In genomic region chr17:76445697-76446448, GRCh38 we compare ENCODE assay signal across 15 cellular contexts. TPM values are rescaled to one million over a fixed set of nuclear protein-coding genes. Genes with fewer than 3 reads are reported as not detected.
DNase-seq lines count a peak whose midpoint lies in the region; ATAC-seq and TF ChIP-seq lines count a peak whose summit lies in the region.
"Had no signal": no experiment of that assay in that cellular context is flagged by ENCODE, and none has a peak within 500 bp of the region (broad histone marks: within the 10 kb centered on the region; RNA-seq: fewer than 3 reads in every experiment).

No MANE protein-coding gene starts in this region.

- H3K4me2 ChIP-seq in mesenchymal stem cell (ENCODE audit: low read length, poor library complexity, severe bottlenecking): peak overlapping the region; percentile 10

- ATAC-seq in GM19452 (IDR thresholded peaks at IDR 0.05; ENCODE audit: unreplicated experiment): no peak
- no peak for ATAC-seq in CD8-positive, alpha-beta T cell

- no peaks in the 10 kb centered on the region for H3K27me3 ChIP-seq in mesenchymal stem cell (ENCODE audit: control insufficient read depth in 1 of 2, insufficient read depth in 1 of 2, low read length in 2 of 2)
- H3K27me3 ChIP-seq in ascending aorta: no peaks in the 10 kb centered on the region
- H3K27me3 ChIP-seq in CD8-positive, alpha-beta T cell (ENCODE audit: insufficient read depth, low read length): no peaks in the 10 kb centered on the region
- H3K27me3 ChIP-seq: neutrophil had no signal

- H4K8ac ChIP-seq in mesenchymal stem cell (ENCODE audit: low read length): no peak overlapping the region

- H2AFZ ChIP-seq in mesenchymal stem cell (ENCODE audit: low read depth, low read length): no peak overlapping the region

- no peak for DNase-seq in LNCaP clone FGC (ENCODE audit: low read depth)
- no peak for DNase-seq in chondrocyte (ENCODE audit: low spot score)
- peak; percentile 34 for DNase-seq in mesenchymal stem cell
- DNase-seq in NCI-H2227 (lab: John Stamatoyannopoulos, UW; ENCODE audit: unreplicated experiment): no peak
- DNase-seq in ascending aorta (ENCODE audit: low spot score in 2 of 2): no peak
- DNase-seq in CD8-positive, alpha-beta T cell: no peak
- DNase-seq: activated CD8-positive, alpha-beta memory T cell treated with anti-CD3 and anti-CD28 coated beads for 24 hours; NCI-H187 treated with DMSO at 0.1 percent for 48 hours; NK-92 treated with Interleukin-12 subunit alpha and Interleukin-12 subunit beta, amount 100 ng/mL, for 24 hours; T-helper 2 cell had no signal

- peak overlapping the region; percentile 37 for H3K4me3 Mint-ChIP-seq in chondrocyte (ENCODE audit: unreplicated experiment)
- no peak overlapping the region for H3K4me3 Mint-ChIP-seq in CD8-positive, alpha-beta T cell

- TF ChIP-seq CTCF in C4-2B (conservative IDR thresholded peaks at IDR 0.05) (no peak), LNCaP clone FGC (IDR thresholded peaks at IDR 0.05; ENCODE audit: control insufficient read depth, extremely low read depth, insufficient read depth) (no peak), chondrocyte (IDR thresholded peaks at IDR 0.05) (no peak), ascending aorta (IDR thresholded peaks at IDR 0.05) (no peak)
- no peak for TF ChIP-seq CTCF in CD8-positive, alpha-beta T cell (IDR thresholded peaks at IDR 0.05)

- intact Hi-C loops in ascending aorta (cut with DNase I): no loop called here
- intact Hi-C loops in CD8-positive, alpha-beta T cell (cut with DNase I, micrococcal nuclease): no loop called here

- H3K9me3 ChIP-seq in mesenchymal stem cell (ENCODE audit: control insufficient read depth, low read length) (no peaks in the 10 kb centered on the region), ascending aorta (no peaks in the 10 kb centered on the region)
- no peaks in the 10 kb centered on the region for H3K9me3 ChIP-seq in CD8-positive, alpha-beta T cell (ENCODE audit: low read length)
- H3K9me3 ChIP-seq: neutrophil had no signal

- no peaks in the 10 kb centered on the region for H3K9me3 Mint-ChIP-seq in chondrocyte (ENCODE audit: low read depth)
- H3K9me3 Mint-ChIP-seq in CD8-positive, alpha-beta T cell: no peaks in the 10 kb centered on the region

- peak overlapping the region; percentile 13 for H2BK15ac ChIP-seq in mesenchymal stem cell (ENCODE audit: low read depth, poor library complexity, severe bottlenecking)

- H3K79me1 ChIP-seq in mesenchymal stem cell (replicated peaks; ENCODE audit: low read length, poor library complexity, severe bottlenecking): peaks cover 29% of the 10 kb centered on the region

- H3K4me3 ChIP-seq in LNCaP clone FGC (ENCODE audit: low read depth, low read length) (peak overlapping the region; percentile 27; the same call in 1 of the 2 replicates), mesenchymal stem cell (ENCODE audit: insufficient read depth in 1 of 2, low read depth in 1 of 2, low read length in 2 of 2) (peak overlapping the region in 1 of 2 experiments; percentile 41), ascending aorta (no peak overlapping the region)
- no peak overlapping the region for H3K4me3 ChIP-seq in CD8-positive, alpha-beta T cell (ENCODE audit: low read depth, low read length)

- H3K27ac ChIP-seq in C4-2B (peak overlapping the region; percentile 68), mesenchymal stem cell (ENCODE audit: low read length, poor library complexity, severe bottlenecking) (peak overlapping the region; percentile 34), ascending aorta (no peak overlapping the region)
- H3K27ac ChIP-seq in CD8-positive, alpha-beta T cell (ENCODE audit: low read depth, low read length): no peak overlapping the region
- H3K27ac ChIP-seq: neutrophil had no signal

- no peak overlapping the region for H3K14ac ChIP-seq in mesenchymal stem cell (ENCODE audit: low read length in 2 of 2)

- H3K4me1 ChIP-seq in mesenchymal stem cell (ENCODE audit: control insufficient read depth, insufficient read depth, low read depth, low read length): peaks cover 20% of the 10 kb centered on the region
- H3K4me1 ChIP-seq in ascending aorta: peaks cover 0 to 7% of the 10 kb centered on the region in 2 donors
- H3K4me1 ChIP-seq in CD8-positive, alpha-beta T cell (ENCODE audit: insufficient read depth, low read length): peaks cover 18% of the 10 kb centered on the region

- no peak overlapping the region for H2BK12ac ChIP-seq in mesenchymal stem cell (ENCODE audit: low read length in 2 of 2)

- no peak overlapping the region for H2BK5ac ChIP-seq in mesenchymal stem cell (ENCODE audit: low read depth, low read length, poor library complexity, severe bottlenecking)

- H3K27me3 Mint-ChIP-seq in chondrocyte (ENCODE audit: low read depth): no peaks in the 10 kb centered on the region
- no peaks in the 10 kb centered on the region for H3K27me3 Mint-ChIP-seq in CD8-positive, alpha-beta T cell (ENCODE audit: low read depth)

- 51% methylated on average over 9 of the region's 10 CpGs for WGBS in mesenchymal stem cell

- no peak overlapping the region for H3K18ac ChIP-seq in mesenchymal stem cell (ENCODE audit: low read depth in 1 of 2, low read length in 2 of 2)

- H3K9ac ChIP-seq in mesenchymal stem cell (ENCODE audit: low read length): no peak overlapping the region

- no peak overlapping the region for H3K23ac ChIP-seq in mesenchymal stem cell (ENCODE audit: low read length in 2 of 2)

- CTCF ChIA-PET in CD8-positive, alpha-beta T cell (lab: Charles Lee): interaction anchor here (0.7 to 2.3 kb wide), 4 partner anchors 34 to 48 kb away, joined by 3 to 9 read pairs (median 3); no protein-coding TSS in a partner anchor

- peaks cover 75% of the 10 kb centered on the region for H3K4me1 Mint-ChIP-seq in chondrocyte (ENCODE audit: low read depth)
- H3K4me1 Mint-ChIP-seq in CD8-positive, alpha-beta T cell (ENCODE audit: low read depth): peaks cover 72% of the 10 kb centered on the region

- peaks cover 0 to 1% of the 10 kb centered on the region in 2 experiments for H3K36me3 ChIP-seq in mesenchymal stem cell (ENCODE audit: control insufficient read depth in 1 of 2, insufficient read depth in 2 of 2, low read depth in 1 of 2, low read length in 2 of 2)
- H3K36me3 ChIP-seq in ascending aorta: no peaks in the 10 kb centered on the region
- no peaks in the 10 kb centered on the region for H3K36me3 ChIP-seq in CD8-positive, alpha-beta T cell (ENCODE audit: insufficient read depth, low read length)
- H3K36me3 ChIP-seq: neutrophil had no signal

- H2AK5ac ChIP-seq in mesenchymal stem cell (ENCODE audit: low read length, severe bottlenecking): peak overlapping the region; percentile 15

- H3K36me3 Mint-ChIP-seq in chondrocyte (ENCODE audit: low read depth): no peaks in the 10 kb centered on the region
- peaks cover 3% of the 10 kb centered on the region for H3K36me3 Mint-ChIP-seq in CD8-positive, alpha-beta T cell

- no peak overlapping the region for H4K91ac ChIP-seq in mesenchymal stem cell (ENCODE audit: low read length)

- H3K27ac Mint-ChIP-seq in chondrocyte (ENCODE audit: unreplicated experiment): peak overlapping the region; percentile 95
- H3K27ac Mint-ChIP-seq in CD8-positive, alpha-beta T cell: no peak overlapping the region

- no peak overlapping the region for H2BK120ac ChIP-seq in mesenchymal stem cell (ENCODE audit: low read depth, low read length)

- peak overlapping the region in 1 of 2 experiments; percentile 21 for H3K4ac ChIP-seq in mesenchymal stem cell (ENCODE audit: low read depth in 1 of 2, low read length in 2 of 2)

- POLR2A ChIA-PET in CD8-positive, alpha-beta T cell (lab: Charles Lee): no interaction called here

RNA-seq across cellular contexts. Expression of gene UBE2O, which starts 7.1 kb away (rescaled TPM):
- 20.0 to 22.1 TPM (median 22.0 TPM) in 3 replicates for total RNA-seq in chondrocyte
- polyA plus RNA-seq in mesenchymal stem cell (2013, experiment 1 of 2): 7.8 TPM
- polyA plus RNA-seq in mesenchymal stem cell (2013, experiment 2 of 2): 6.8 TPM
- 19.6 TPM for total RNA-seq in ascending aorta
- total RNA-seq in CD8-positive, alpha-beta T cell: 10 to 100 TPM; 29.8 to 32.7 TPM

RNA-seq across cellular contexts. Expression of gene AANAT, which starts 21.5 kb away (rescaled TPM):
- total RNA-seq in chondrocyte: not detected in 3 replicates
- 0.03 TPM for polyA plus RNA-seq in mesenchymal stem cell (2013, experiment 1 of 2)
- polyA plus RNA-seq in mesenchymal stem cell (2013, experiment 2 of 2): 0.01 TPM
- total RNA-seq in ascending aorta: not detected
- not detected for total RNA-seq in CD8-positive, alpha-beta T cell
- total RNA-seq: aorta, kidney epithelial cell had no signal
- polyA plus RNA-seq: aorta had no signal

RNA-seq across cellular contexts. Expression of gene RHBDF2, which starts 55.4 kb away (rescaled TPM):
- total RNA-seq in chondrocyte (4.7 to 5.4 TPM (median 4.9 TPM) in 3 replicates), ascending aorta (12.7 TPM)
- polyA plus RNA-seq in mesenchymal stem cell (2013, experiment 1 of 2): 19.9 TPM
- polyA plus RNA-seq in mesenchymal stem cell (2013, experiment 2 of 2): 18.4 TPM
- 10 to 100 TPM; 45.4 to 46.2 TPM for total RNA-seq in CD8-positive, alpha-beta T cell

Comparison
In these comparisons a context has a peak if more than half of its experiments do, and no peak if none do; other contexts are left out.
1. H3K27ac ChIP-seq: peak in C4-2B (single experiment) and mesenchymal stem cell (single experiment); none in ascending aorta (0 of 2) and CD8-positive, alpha-beta T cell (single experiment).